13 cellular contexts compared by ENCODE assay signal in genomic region chr22:38943181-38943580, GRCh38. TPM values are rescaled to one million over a fixed set of nuclear protein-coding genes. Genes with fewer than 3 reads are reported as not detected.
DNase-seq lines count a peak whose midpoint lies in the region; ATAC-seq lines count a peak whose summit lies in the region.
"Had no signal": no experiment of that assay in that cellular context is flagged by ENCODE, and none has a peak within 500 bp of the region (broad histone marks: within the 10 kb centered on the region; RNA-seq: fewer than 3 reads in every experiment).

No MANE protein-coding gene starts in this region.

- peak overlapping the region; percentile 7 for H3K4me3 Mint-ChIP-seq in dendritic cell treated with granulocyte-macrophage colony-stimulating factor and Interleukin-4, amounts not matched to agents 40 ng/mL and 50 ng/mL, for 4 days
- H3K4me3 Mint-ChIP-seq in stimulated activated memory B cell treated with anti-CD40 and anti-IgM and Interleukin-4, amounts not matched to agents 10 μg/mL and 1 μg/mL and 100 μg/mL, for 72 hours, result peak overlapping the region; percentile 71

- peaks cover 42% of the 10 kb centered on the region for H3K27me3 Mint-ChIP-seq in dendritic cell treated with granulocyte-macrophage colony-stimulating factor and Interleukin-4, amounts not matched to agents 40 ng/mL and 50 ng/mL, for 4 days
- H3K27me3 Mint-ChIP-seq in stimulated activated memory B cell treated with anti-CD40 and anti-IgM and Interleukin-4, amounts not matched to agents 10 μg/mL and 1 μg/mL and 100 μg/mL, for 72 hours, result peaks cover 68% of the 10 kb centered on the region

- H3K27ac Mint-ChIP-seq in dendritic cell treated with granulocyte-macrophage colony-stimulating factor and Interleukin-4, amounts not matched to agents 40 ng/mL and 50 ng/mL, for 4 days, result peak overlapping the region; percentile 87
- peak overlapping the region; percentile 69 for H3K27ac Mint-ChIP-seq in stimulated activated memory B cell treated with anti-CD40 and anti-IgM and Interleukin-4, amounts not matched to agents 10 μg/mL and 1 μg/mL and 100 μg/mL, for 72 hours

- no peaks in the 10 kb centered on the region for H3K36me3 Mint-ChIP-seq in dendritic cell treated with granulocyte-macrophage colony-stimulating factor and Interleukin-4, amounts not matched to agents 40 ng/mL and 50 ng/mL, for 4 days (ENCODE audit: low read depth)
- no peaks in the 10 kb centered on the region for H3K36me3 Mint-ChIP-seq in stimulated activated memory B cell treated with anti-CD40 and anti-IgM and Interleukin-4, amounts not matched to agents 10 μg/mL and 1 μg/mL and 100 μg/mL, for 72 hours

- intact Hi-C loops in dendritic cell treated with granulocyte-macrophage colony-stimulating factor and Interleukin-4, amounts not matched to agents 40 ng/mL and 50 ng/mL, for 4 days (cut with micrococcal nuclease), result loop anchor here (5.0 kb wide), 1 partner anchor 34 kb away; no protein-coding TSS in a partner anchor

- ATAC-seq in stimulated activated memory B cell treated with anti-CD40 and anti-IgM and Interleukin-4, amounts not matched to agents 10 μg/mL and 1 μg/mL and 100 μg/mL, for 72 hours, result no peak
- ATAC-seq in HG03571 (IDR thresholded peaks at IDR 0.05; ENCODE audit: unreplicated experiment) (no peak), GM18517 (IDR thresholded peaks at IDR 0.05; ENCODE audit: unreplicated experiment) (no peak)

- H3K4me1 Mint-ChIP-seq in dendritic cell treated with granulocyte-macrophage colony-stimulating factor and Interleukin-4, amounts not matched to agents 40 ng/mL and 50 ng/mL, for 4 days (ENCODE audit: low read depth), result peaks cover 82% of the 10 kb centered on the region
- H3K4me1 Mint-ChIP-seq in stimulated activated memory B cell treated with anti-CD40 and anti-IgM and Interleukin-4, amounts not matched to agents 10 μg/mL and 1 μg/mL and 100 μg/mL, for 72 hours, result peaks cover 64% of the 10 kb centered on the region

- peak; percentile 8 for DNase-seq in activated T-cell treated with anti-CD3 and anti-CD28 coated beads, Interleukin-2, amount 50 U/mL, for 1 hour
- DNase-seq in activated T-cell treated with anti-CD3 and anti-CD28 coated beads for 4 hours (no peak), NOMO-1 (lab: John Stamatoyannopoulos, UW; ENCODE audit: unreplicated experiment in 2 of 2) (peak; percentile 74 to 82), A172 (ENCODE audit: low spot score) (no peak)
- DNase-seq: esophagus squamous epithelium, NCI-H2081, trophoblast cell had no signal

- peaks cover 8% of the 10 kb centered on the region for H3K9me3 Mint-ChIP-seq in dendritic cell treated with granulocyte-macrophage colony-stimulating factor and Interleukin-4, amounts not matched to agents 40 ng/mL and 50 ng/mL, for 4 days
- H3K9me3 Mint-ChIP-seq in stimulated activated memory B cell treated with anti-CD40 and anti-IgM and Interleukin-4, amounts not matched to agents 10 μg/mL and 1 μg/mL and 100 μg/mL, for 72 hours, result no peaks in the 10 kb centered on the region

RNA-seq across cellular contexts. Expression of gene APOBEC3A, which starts 14.2 kb away (rescaled TPM):
- not detected in 2 replicates for total RNA-seq in A172 (2014; rRNA removed; shearing (Covaris generic))
- total RNA-seq: activated CD8-positive, alpha-beta memory T cell treated with anti-CD3 and anti-CD28 coated beads for 36 hours; SJSA1 had no signal

RNA-seq across cellular contexts. Expression of gene APOBEC3B, which starts 39.0 kb away (rescaled TPM):
- 4.9 and 8.7 TPM in 2 replicates for total RNA-seq in A172 (2014; rRNA removed; shearing (Covaris generic))

Comparison
In these comparisons a context has a peak if more than half of its experiments do, and no peak if none do; other contexts are left out.
1. DNase-seq: peak in activated T-cell treated with anti-CD3 and anti-CD28 coated beads, Interleukin-2, amount 50 U/mL, for 1 hour (single experiment) and NOMO-1 (2 of 2); none in activated T-cell treated with anti-CD3 and anti-CD28 coated beads for 4 hours (single experiment) and A172 (single experiment).